ENCODE assay signal across 8 cellular contexts in the genomic region with DNA sequence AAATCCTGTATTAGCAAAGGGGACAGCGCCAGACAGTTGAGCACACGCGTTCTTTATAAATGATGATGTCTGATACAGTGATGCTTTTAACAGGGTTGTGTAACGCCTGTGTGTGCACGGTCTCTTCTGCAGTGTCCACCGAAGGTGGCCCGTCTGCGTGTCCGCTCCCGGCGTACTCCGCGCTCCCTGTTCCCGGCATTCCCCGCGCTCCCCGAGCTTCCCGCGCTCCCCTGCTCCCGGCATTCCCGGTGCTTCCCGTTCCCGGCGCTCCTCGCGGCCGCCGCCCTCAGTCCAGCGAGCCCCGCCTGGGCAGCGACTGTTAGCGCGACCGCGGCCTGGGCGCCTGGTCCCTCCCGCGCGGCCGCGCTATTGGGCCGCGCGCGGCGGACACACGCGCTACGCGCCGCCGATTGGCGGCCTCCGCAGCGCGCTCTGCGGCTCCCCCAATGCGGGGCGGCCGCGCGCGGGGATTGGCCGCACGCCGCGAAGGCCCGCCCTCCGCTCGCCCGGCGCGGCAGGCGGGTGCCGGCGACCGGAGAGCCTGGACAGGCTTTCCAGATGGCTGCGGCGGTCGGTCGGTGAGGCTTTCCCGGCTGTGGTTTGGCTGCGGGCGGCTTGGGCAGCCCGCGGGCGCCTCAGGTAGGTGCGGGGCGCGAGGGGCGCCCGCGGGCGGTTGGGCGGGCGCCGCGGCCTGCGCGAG. TPM values are rescaled to one million over a fixed set of nuclear protein-coding genes. Genes with fewer than 3 reads are reported as not detected.
DNase-seq lines count a peak whose midpoint lies in the region; ATAC-seq and TF ChIP-seq lines count a peak whose summit lies in the region.

A gene (plus strand): TSS at position 497 of the 700 bp plus-strand sequence. CDS start 5,723 bp downstream, outside the sequence.

- H3K4me1 Mint-ChIP-seq in natural killer cell treated with Interleukin-12 subunit alpha and Interleukin-12 subunit beta and Interleukin-15 and Interleukin-18, amount 100 ng/mL, for 72 hours (ENCODE audit: low read depth in 2 of 2) = peaks cover 32 to 36% of the 10 kb centered on the region in 2 donors

- CTCF ChIA-PET in RWPE1 (lab: Yijun Ruan, JAX) = no interaction called here

- no peaks in the 10 kb centered on the region for H3K9me3 Mint-ChIP-seq in natural killer cell treated with Interleukin-12 subunit alpha and Interleukin-12 subunit beta and Interleukin-15 and Interleukin-18, amount 100 ng/mL, for 72 hours

- WGBS in stomach, 5 donors = 0 to 1% (median 0%) methylated on average over 23 to 100 of the region's 100 CpGs

- peaks cover 6% of the 10 kb centered on the region for H3K36me3 Mint-ChIP-seq in natural killer cell treated with Interleukin-12 subunit alpha and Interleukin-12 subunit beta and Interleukin-15 and Interleukin-18, amount 100 ng/mL, for 72 hours

- H3K9me3 ChIP-seq in DOHH2 (ENCODE audit: control insufficient read depth, insufficient read depth, low read length) = no peaks in the 10 kb centered on the region
- no peaks in the 10 kb centered on the region for H3K9me3 ChIP-seq in stomach

- H3F3A ChIP-seq in DOHH2 (ENCODE audit: control insufficient read depth, insufficient read depth) = peaks cover 5% of the 10 kb centered on the region; the same call in 1 of the 2 replicates

- intact Hi-C loops in stomach (cut with DNase I; ENCODE audit: low total_unique reads) = no loop called here

- H3K4me2 ChIP-seq in DOHH2 (ENCODE audit: low read length) = peak within 1 kb of the TSS; percentile 91

- peak; percentile 6 for TF ChIP-seq EP300 in stomach (IDR thresholded peaks at IDR 0.05)

- peak within 1 kb of the TSS; percentile 87 for H3K4me3 Mint-ChIP-seq in natural killer cell treated with Interleukin-12 subunit alpha and Interleukin-12 subunit beta and Interleukin-15 and Interleukin-18, amount 100 ng/mL, for 72 hours

- H3K79me2 ChIP-seq in DOHH2 (ENCODE audit: control insufficient read depth, low read length) = peaks cover 51% of the 10 kb centered on the region

- TF ChIP-seq CTCF in DOHH2 (IDR thresholded peaks at IDR 0.05; ENCODE audit: low read depth, low read length, poor library complexity, severe bottlenecking) = no peak
- no peak for TF ChIP-seq CTCF in LNCaP clone FGC (IDR thresholded peaks at IDR 0.05; ENCODE audit: control insufficient read depth, extremely low read depth, insufficient read depth)
- TF ChIP-seq CTCF in RWPE1 (conservative IDR thresholded peaks at IDR 0.05; ENCODE audit: low read depth) = no peak
- TF ChIP-seq CTCF in fibroblast of the aortic adventitia (IDR thresholded peaks at IDR 0.05; ENCODE audit: insufficient read depth, low read length) = no peak
- TF ChIP-seq CTCF in stomach (IDR thresholded peaks at IDR 0.05) = no peak

- peaks cover 35% of the 10 kb centered on the region for H3K4me1 ChIP-seq in DOHH2 (ENCODE audit: control insufficient read depth, low read length)
- peaks cover 40 to 54% (median 49%) of the 10 kb centered on the region in 4 donors for H3K4me1 ChIP-seq in stomach

- DNase-seq in GOT3 (lab: John Stamatoyannopoulos, UW) (peak; percentile 86), LNCaP clone FGC (ENCODE audit: low read depth) (peak; percentile 78), RWPE1 (ENCODE audit: low spot score) (peak; percentile 87), fibroblast of the aortic adventitia (ENCODE audit: low read depth) (peak; percentile 91), stomach (peak; percentile 94)
- peak; percentile 90 for DNase-seq in activated effector memory CD4-positive, alpha-beta T cell treated with anti-CD3 and anti-CD28 coated beads, Interleukin-2, amount 50 U/mL, for 16 hours
- peak; percentile 83 for DNase-seq in natural killer cell treated with Interleukin-12 subunit alpha and Interleukin-12 subunit beta and Interleukin-15 and Interleukin-18, amount 100 ng/mL, for 72 hours (ENCODE audit: low spot score)

- H3K4me3 ChIP-seq in DOHH2 (ENCODE audit: low read length) (peak within 1 kb of the TSS; percentile 97), LNCaP clone FGC (ENCODE audit: low read depth, low read length) (peak within 1 kb of the TSS; percentile 78), fibroblast of the aortic adventitia (ENCODE audit: low read depth, low read length) (peak within 1 kb of the TSS; percentile 89), stomach (peak within 1 kb of the TSS; percentile 75 to 92 (median 88))

- no peaks in the 10 kb centered on the region for H3K9me2 ChIP-seq in DOHH2 (replicated peaks; ENCODE audit: control insufficient read depth, low read length)

- H3K27ac Mint-ChIP-seq in natural killer cell treated with Interleukin-12 subunit alpha and Interleukin-12 subunit beta and Interleukin-15 and Interleukin-18, amount 100 ng/mL, for 72 hours = peak within 1 kb of the TSS; percentile 55 to 70

- POLR2A ChIA-PET in RWPE1 (lab: Yijun Ruan, JAX; ENCODE audit: low non-redundant PET) = no interaction called here

- no peaks in the 10 kb centered on the region for H3K27me3 ChIP-seq in DOHH2 (ENCODE audit: control insufficient read depth, low read length)
- H3K27me3 ChIP-seq in stomach = no peaks in the 10 kb centered on the region

- peak; percentile 97 to 98 for ATAC-seq in natural killer cell treated with Interleukin-12 subunit alpha and Interleukin-12 subunit beta and Interleukin-15 and Interleukin-18, amount 100 ng/mL, for 72 hours

- no peaks in the 10 kb centered on the region for H3K27me3 Mint-ChIP-seq in natural killer cell treated with Interleukin-12 subunit alpha and Interleukin-12 subunit beta and Interleukin-15 and Interleukin-18, amount 100 ng/mL, for 72 hours

- H3K27ac ChIP-seq in DOHH2 (ENCODE audit: low read depth, low read length) = peak within 1 kb of the TSS; percentile 52
- H3K27ac ChIP-seq in RWPE1 = peak within 1 kb of the TSS; percentile 95
- H3K27ac ChIP-seq in stomach = peak within 1 kb of the TSS; percentile 92 to 97 (median 92)

- peaks cover 22% of the 10 kb centered on the region; the same call in 1 of the 2 replicates for H4K20me1 ChIP-seq in DOHH2 (ENCODE audit: control insufficient read depth, insufficient read depth, low read depth, low read length)

- TF ChIP-seq POLR2A in stomach (IDR thresholded peaks at IDR 0.05) = peak in 1 of 4 donors; percentile 29

- H3K36me3 ChIP-seq in DOHH2 (ENCODE audit: control insufficient read depth, low read length) (peaks cover 30% of the 10 kb centered on the region), stomach (no peaks in the 10 kb centered on the region)

RNA-seq across cellular contexts. Expression of the gene that starts here (rescaled TPM):
- total RNA-seq in fibroblast of the aortic adventitia (ENCODE audit: low replicate concordance) (22.0 and 29.0 TPM in 2 replicates), stomach (10 to 100 TPM; 25.1 to 55.4 (median 48.5) TPM)
- 10 to 100 TPM; 60.1 to 89.5 TPM for total RNA-seq in natural killer cell treated with Interleukin-12 subunit alpha and Interleukin-12 subunit beta and Interleukin-15 and Interleukin-18, amount 100 ng/mL, for 72 hours
- polyA plus RNA-seq in stomach = 10 to 100 TPM in 1 of 3 donors, 1 to 10 TPM in 2; 7.8 to 13.8 (median 9.3) TPM

Comparison
In these comparisons a context has a peak if more than half of its experiments do, and no peak if none do; other contexts are left out.
1. Peak in every context shown above with its lines: DNase-seq, ATAC-seq, H3K4me3 ChIP-seq and H3K27ac ChIP-seq.